Comparison of ENCODE assay signal across 8 cellular contexts in the genomic region with DNA sequence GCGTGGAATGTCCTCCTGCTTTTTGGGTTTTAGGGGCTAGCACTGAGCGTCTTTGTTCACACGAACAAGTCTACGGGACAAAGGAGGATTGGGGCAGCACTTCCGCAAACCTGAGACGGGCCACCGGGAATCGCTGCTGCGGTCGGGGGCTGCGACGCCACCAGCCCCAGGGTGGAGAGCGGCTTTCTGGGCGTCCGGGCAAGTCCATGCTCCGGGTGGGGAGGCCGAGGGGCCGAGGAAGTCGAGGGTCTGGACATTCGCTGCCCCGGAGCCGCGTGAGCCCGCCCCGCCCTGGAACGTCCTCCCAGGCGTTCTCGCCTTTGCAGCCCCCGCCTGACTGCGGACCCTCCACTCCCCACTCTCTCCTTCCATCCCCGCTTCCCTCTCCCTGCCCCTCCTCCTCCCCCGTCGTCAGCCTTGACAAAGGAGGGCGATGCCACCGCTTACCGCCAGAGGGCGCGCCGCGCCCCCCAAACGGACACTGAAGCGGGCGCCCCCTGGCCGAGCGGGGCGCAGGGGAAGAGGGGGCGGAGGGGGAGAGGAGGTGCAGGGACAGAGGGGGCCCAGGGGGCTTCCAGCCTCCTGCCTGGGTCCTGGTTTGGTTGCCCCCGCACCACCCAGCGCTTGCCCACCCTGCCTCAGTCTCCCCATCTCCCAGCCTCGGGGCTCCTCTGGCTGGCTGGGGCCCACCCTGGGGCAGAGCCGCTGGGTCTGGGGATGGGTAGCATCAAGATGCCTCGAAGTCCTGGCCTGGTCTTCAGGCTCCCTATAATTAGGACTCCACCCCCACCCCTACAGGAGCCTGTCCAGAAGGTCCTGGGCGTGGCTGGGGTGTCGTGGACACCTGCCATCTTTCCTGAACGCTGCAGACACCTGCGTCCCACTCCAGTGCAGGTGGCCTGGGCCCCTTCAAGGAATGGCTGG. TPM values are rescaled to one million over a fixed set of nuclear protein-coding genes. Genes with fewer than 3 reads are reported as not detected.
DNase-seq lines count a peak whose midpoint lies in the region; ATAC-seq lines count a peak whose summit lies in the region.

No MANE protein-coding gene starts in this region.

- H3K4me3 ChIP-seq in Jurkat, Clone E6-1 (ENCODE audit: low read length) = no peak overlapping the region

- peak; percentile 60 to 74 for ATAC-seq in activated CD4-positive, CD25-positive, alpha-beta regulatory T cell treated with anti-CD3 and anti-CD28 coated beads, Interleukin-2, amount 50 U/mL, for 24 hours
- ATAC-seq in left colon = peak; percentile 84

- DNase-seq in NOMO-1 (lab: John Stamatoyannopoulos, UW; ENCODE audit: unreplicated experiment in 2 of 2) = peak; percentile 21 to 30
- DNase-seq in NOMO-1 treated with dmso at 0.1 percent for 144 hours (lab: John Stamatoyannopoulos, UW; ENCODE audit: unreplicated experiment) = no peak
- peak; percentile 19 for DNase-seq in Jurkat, Clone E6-1 (ENCODE audit: low read depth, low spot score)
- DNase-seq in cerebellum (ENCODE audit: low spot score) = peak; percentile 18
- DNase-seq in left colon = peak in 1 of 2 donors; percentile 73
- peak; percentile 57 to 63 for DNase-seq in stimulated activated CD4-positive, alpha-beta T cell treated with anti-CD3 and anti-CD28 coated beads, Interleukin-1b, Interleukin-23, amount 100 ng/mL, for 4 hours (ENCODE audit: low read depth in 2 of 2)
- no peak for DNase-seq in cortex of kidney (lab: John Stamatoyannopoulos, UW)

- intact Hi-C loops in left colon (cut with DNase I, micrococcal nuclease) = loop anchor here (5.0 kb wide), 1 partner anchor 57 kb away; no protein-coding TSS in a partner anchor

RNA-seq across cellular contexts. Expression of gene INF2, which starts 39.1 kb away (rescaled TPM):
- 25.4 TPM for polyA plus RNA-seq in Jurkat, Clone E6-1 (2012; ENCODE audit: insufficient read depth, insufficient read length)
- 4.2 TPM for total RNA-seq in cerebellum
- total RNA-seq in left colon = 100 to 1,000 TPM; 187 to 203 TPM

RNA-seq across cellular contexts. Expression of gene TMEM179, which starts 45.7 kb away (rescaled TPM):
- polyA plus RNA-seq in Jurkat, Clone E6-1 (2012; ENCODE audit: insufficient read depth, insufficient read length) = not detected
- total RNA-seq in cerebellum = 15.7 TPM
- total RNA-seq in left colon = 1 to 10 TPM in 1 of 2 donors, under 1 TPM in 1; 0.34 to 1.7 TPM

Comparison
In these comparisons a context has a peak if more than half of its experiments do, and no peak if none do; other contexts are left out.
1. DNase-seq: peak in NOMO-1 (2 of 2), Jurkat, Clone E6-1 (single experiment), cerebellum (single experiment) and stimulated activated CD4-positive, alpha-beta T cell treated with anti-CD3 and anti-CD28 coated beads, Interleukin-1b, Interleukin-23, amount 100 ng/mL, for 4 hours (2 of 2); none in NOMO-1 treated with dmso at 0.1 percent for 144 hours (single experiment) and cortex of kidney (single experiment).
2. RNA of gene INF2, which starts 39.1 kb away (total RNA-seq): 187 to 203 TPM in left colon; 4.2 TPM in cerebellum (single experiment); every median in the first group is over 10 times any median in the second.